Comparison of ENCODE assay signal across 8 cellular contexts in the genomic region with DNA sequence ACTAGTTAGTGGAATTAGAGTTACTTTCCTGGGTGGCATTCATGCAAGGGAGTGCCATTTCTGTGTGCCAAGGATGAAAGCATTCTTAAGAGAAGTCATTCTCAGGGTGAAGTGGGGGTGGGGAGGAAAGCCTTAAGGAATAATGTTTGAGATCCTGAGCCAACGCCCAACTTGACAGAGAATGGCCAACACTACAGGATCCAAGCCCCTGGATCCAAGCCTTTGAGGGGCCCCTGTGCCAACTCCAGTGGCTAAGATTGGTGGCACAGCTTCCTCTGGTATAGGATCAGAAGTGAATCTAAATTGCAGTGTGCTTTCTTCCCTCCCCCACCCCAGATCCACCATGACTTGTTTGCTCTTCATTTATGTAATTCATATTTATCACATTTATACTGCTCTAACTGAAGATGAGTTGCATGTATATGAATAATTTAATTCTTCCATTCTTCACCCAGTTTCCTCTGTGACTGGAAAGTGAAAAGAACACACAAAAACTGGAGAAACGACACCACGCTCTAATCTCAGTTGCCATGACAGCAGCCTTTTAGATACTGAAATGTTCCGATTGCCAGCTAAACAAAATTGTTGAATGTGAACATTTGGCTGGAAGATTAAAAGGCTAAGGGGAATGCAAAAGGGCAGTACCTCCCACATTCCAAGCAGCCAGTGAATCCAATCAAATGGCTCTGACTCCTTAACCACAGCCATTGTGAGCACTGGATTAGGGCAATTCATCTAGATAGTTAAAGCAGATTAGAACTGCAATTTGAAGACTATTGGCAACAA. TPM values are rescaled to one million over a fixed set of nuclear protein-coding genes. Genes with fewer than 3 reads are reported as not detected.
DNase-seq lines count a peak whose midpoint lies in the region; ATAC-seq, FAIRE-seq and TF ChIP-seq lines count a peak whose summit lies in the region.

No MANE protein-coding gene starts in this region.

- peak overlapping the region; percentile 85 for H3K4me3 ChIP-seq in OCI-LY7 (ENCODE audit: low read depth, low read length, poor library complexity, severe bottlenecking)
- peak overlapping the region; percentile 73 to 77 (median 75) for H3K4me3 ChIP-seq in esophagus muscularis mucosa
- peak overlapping the region; percentile 64 for H3K4me3 ChIP-seq in rectal smooth muscle tissue (ENCODE audit: low read length)

- peaks cover 97% of the 10 kb centered on the region for H3K79me2 ChIP-seq in OCI-LY7 (ENCODE audit: insufficient read depth, low read depth, low read length)

- WGBS in esophagus muscularis mucosa: 41% methylated on average over 4 of the region's 4 CpGs

- peak overlapping the region; percentile 94 for H3K4me2 ChIP-seq in OCI-LY7 (ENCODE audit: low read length)

- peaks cover 52% of the 10 kb centered on the region for H3K4me1 ChIP-seq in OCI-LY7 (ENCODE audit: insufficient read depth, low read length, poor library complexity, severe bottlenecking)
- H3K4me1 ChIP-seq in esophagus muscularis mucosa: peaks cover 31 to 87% (median 77%) of the 10 kb centered on the region in 4 donors
- peaks cover 18% of the 10 kb centered on the region for H3K4me1 ChIP-seq in rectal smooth muscle tissue (ENCODE audit: control insufficient read depth, insufficient read depth, low read length)

- BruUV-seq in OCI-LY7 (replicated peaks; lab: Mats Ljungman, UMichigan): no TSS peak

- no peaks in the 10 kb centered on the region for H3K27me3 ChIP-seq in esophagus muscularis mucosa
- no peaks in the 10 kb centered on the region for H3K27me3 ChIP-seq in rectal smooth muscle tissue (ENCODE audit: control insufficient read depth, insufficient read depth, low read length)

- H3K36me3 ChIP-seq in OCI-LY7 (ENCODE audit: insufficient read depth, low read length) (no peaks in the 10 kb centered on the region), esophagus muscularis mucosa (no peaks in the 10 kb centered on the region), rectal smooth muscle tissue (ENCODE audit: control insufficient read depth, insufficient read depth, low read length) (no peaks in the 10 kb centered on the region)

- H3K4me1 Mint-ChIP-seq in activated CD4-positive, alpha-beta memory T cell treated with anti-CD3 and anti-CD28 coated beads for 36 hours (ENCODE audit: low read depth): peaks cover 3% of the 10 kb centered on the region

- CTCF ChIA-PET in OCI-LY7 (lab: Charles Lee; ENCODE audit: unreplicated experiment): no interaction called here
- CTCF ChIA-PET in activated CD4-positive, alpha-beta memory T cell treated with anti-CD3 and anti-CD28 coated beads for 36 hours (lab: Charles Lee): no interaction called here

- no peaks in the 10 kb centered on the region for H3K9me2 ChIP-seq in OCI-LY7 (ENCODE audit: insufficient read depth, low read length)

- no peaks in the 10 kb centered on the region for H4K20me1 ChIP-seq in OCI-LY7 (ENCODE audit: insufficient read depth, low read length)

- intact Hi-C loops in OCI-LY7 (cut with micrococcal nuclease; ENCODE audit: unreplicated experiment): loop anchor here (1.0 to 10.0 kb wide), 6 partner anchors 36 to 1863 kb away; a partner anchor contains a TSS
- intact Hi-C loops in esophagus muscularis mucosa (cut with DNase I): loop anchor here (10.0 kb wide), 2 partner anchors 303 to 743 kb away; no protein-coding TSS in a partner anchor
- intact Hi-C loops in activated CD4-positive, alpha-beta memory T cell treated with anti-CD3 and anti-CD28 coated beads for 36 hours (cut with micrococcal nuclease): no loop called here

- POLR2A ChIA-PET in OCI-LY7 (lab: Charles Lee): interaction anchor here (0.5 to 9.7 kb wide), 10 partner anchors 9 to 459 kb away, joined by 3 to 132 read pairs (median 10); no protein-coding TSS in a partner anchor
- POLR2A ChIA-PET in activated CD4-positive, alpha-beta memory T cell treated with anti-CD3 and anti-CD28 coated beads for 36 hours (lab: Charles Lee): no interaction called here

- H3K9ac ChIP-seq in rectal smooth muscle tissue (ENCODE audit: low read length): no peak overlapping the region

- no peaks in the 10 kb centered on the region for H3K36me3 Mint-ChIP-seq in activated CD4-positive, alpha-beta memory T cell treated with anti-CD3 and anti-CD28 coated beads for 36 hours

- H3K27ac ChIP-seq in OCI-LY7 (ENCODE audit: low read depth, low read length, poor library complexity, severe bottlenecking) (peak overlapping the region; percentile 97), esophagus muscularis mucosa (replicated peaks in 1 of 4) (peak overlapping the region; percentile 91 to 94 (median 92)), rectal smooth muscle tissue (ENCODE audit: low read depth, low read length) (no peak overlapping the region)

- H3K9me3 ChIP-seq in OCI-LY7 (ENCODE audit: low read length) (no peaks in the 10 kb centered on the region), esophagus muscularis mucosa (no peaks in the 10 kb centered on the region)

- TF ChIP-seq POLR2A in GM12891 (IDR thresholded peaks at IDR 0.05; ENCODE audit: low read depth, low read length): no peak
- no peak for TF ChIP-seq POLR2A in esophagus muscularis mucosa (IDR thresholded peaks at IDR 0.05; ENCODE audit: low read depth)

- H3K4me3 Mint-ChIP-seq in activated CD4-positive, alpha-beta memory T cell treated with anti-CD3 and anti-CD28 coated beads for 36 hours: no peak overlapping the region

- no peaks in the 10 kb centered on the region for H3K9me3 Mint-ChIP-seq in activated CD4-positive, alpha-beta memory T cell treated with anti-CD3 and anti-CD28 coated beads for 36 hours

- H2AFZ ChIP-seq in OCI-LY7 (ENCODE audit: low read length): peak overlapping the region; percentile 29; the same call in 1 of the 2 replicates

- TF ChIP-seq CTCF in OCI-LY7 (conservative IDR thresholded peaks at IDR 0.05; ENCODE audit: low read length) (no peak), esophagus muscularis mucosa (IDR thresholded peaks at IDR 0.05) (no peak)

- H3K27me3 Mint-ChIP-seq in activated CD4-positive, alpha-beta memory T cell treated with anti-CD3 and anti-CD28 coated beads for 36 hours: peaks cover 18% of the 10 kb centered on the region

- TF ChIP-seq EP300 in esophagus muscularis mucosa (IDR thresholded peaks at IDR 0.05): no peak

- DNase-seq in GM12891 (ENCODE audit: insufficient read length, low spot score) (no peak), OCI-LY7 (ENCODE audit: low spot score) (peak; percentile 44), esophagus muscularis mucosa (ENCODE audit: extremely low spot score) (no peak), ureter (ENCODE audit: low spot score) (no peak)
- no peak for DNase-seq in activated CD4-positive, alpha-beta memory T cell treated with anti-CD3 and anti-CD28 coated beads for 36 hours
- no peak for DNase-seq in activated T-cell treated with anti-CD3 and anti-CD28 coated beads, Interleukin-2, amount 50 U/mL, for 1 hour

- no peak overlapping the region for H3K27ac Mint-ChIP-seq in activated CD4-positive, alpha-beta memory T cell treated with anti-CD3 and anti-CD28 coated beads for 36 hours

- ATAC-seq in GM19455 (IDR thresholded peaks at IDR 0.05; ENCODE audit: unreplicated experiment): no peak

- peak; percentile 5 for FAIRE-seq in GM12891 (lab: Jason Lieb, UNC)

TF ChIP-seq in GM12891, 5 proteins besides CTCF, POLR2A, EP300 and RAD21:
- TF ChIP-seq PAX5 (IDR thresholded peaks at IDR 0.05; ENCODE audit: insufficient read depth, low read length, severe bottlenecking) (no peak), SPI1 (IDR thresholded peaks at IDR 0.05; ENCODE audit: low read depth, low read length) (no peak), TAF1 (IDR thresholded peaks at IDR 0.05; ENCODE audit: low read depth, low read length) (no peak), POLR2AphosphoS5 (IDR thresholded peaks at IDR 0.05; ENCODE audit: low read depth, low read length) (no peak), POU2F2 (IDR thresholded peaks at IDR 0.05; ENCODE audit: low read depth, low read length) (no peak)

RNA-seq across cellular contexts. Expression of a gene that starts 4.5 kb away (rescaled TPM):
- 6.2 TPM for polyA plus RNA-seq in GM12891 (2012; ENCODE audit: low read depth, missing spikeins)
- total RNA-seq in OCI-LY7 (2014; rRNA removed; shearing (Covaris generic)): 22.6 and 25.7 TPM in 2 replicates
- 58.8 and 61.4 TPM in 2 replicates for total RNA-seq in OCI-LY7 (2022)
- total RNA-seq in esophagus muscularis mucosa: 10 to 100 TPM; 26.6 to 33.4 (median 29.5) TPM
- not detected for total RNA-seq in activated CD4-positive, alpha-beta memory T cell treated with anti-CD3 and anti-CD28 coated beads for 36 hours
- 29.6 TPM for total RNA-seq in ureter

Comparison
In these comparisons a context has a peak if more than half of its experiments do, and no peak if none do; other contexts are left out.
1. RNA of a gene that starts 4.5 kb away (total RNA-seq): 22.6 to 61.4 TPM in OCI-LY7, 26.6 to 33.4 TPM in esophagus muscularis mucosa and 29.6 TPM in ureter (single experiment); not detected in activated CD4-positive, alpha-beta memory T cell treated with anti-CD3 and anti-CD28 coated beads for 36 hours; every median in the first group is over 10 times any median in the second.
2. Peak in every context shown above with its lines, with median percentiles within 50 percentile points of each other: H3K4me3 ChIP-seq.